ENCODE assay signal across 21 cellular contexts in genomic region chr9:107683566-107683965, GRCh38.
DNase-seq lines count a peak whose midpoint lies in the region; ATAC-seq, FAIRE-seq and TF ChIP-seq lines count a peak whose summit lies in the region.
"Had no signal": no experiment of that assay in that cellular context is flagged by ENCODE, and none has a peak within 500 bp of the region (broad histone marks: within the 10 kb centered on the region; RNA-seq: fewer than 3 reads in every experiment).

No MANE protein-coding gene starts in this region.

- H3K27ac ChIP-seq in heart left ventricle (peak overlapping the region in 5 of 12 donors; percentile 15 to 68 (median 50)), neutrophil (peak overlapping the region; percentile 39)
- H3K27ac ChIP-seq: ascending aorta, KMS-11, ovary, SK-N-MC, thoracic aorta had no signal

- H3K36me3 ChIP-seq in heart left ventricle (no peaks in the 10 kb centered on the region), neutrophil (no peaks in the 10 kb centered on the region)
- H3K36me3 ChIP-seq: ascending aorta, ovary, thoracic aorta had no signal

- H3K4me3 ChIP-seq in NB4 (ENCODE audit: low read depth, low read length) (no peak overlapping the region), heart left ventricle (no peak overlapping the region), neutrophil (ENCODE audit: low read depth in 1 of 2, low read length in 1 of 2) (no peak overlapping the region)
- H3K4me3 ChIP-seq: ascending aorta, ovary, SK-N-MC, thoracic aorta had no signal

- ATAC-seq in heart left ventricle (peak in 3 of 4 donors; percentile 68 to 85 (median 77)), WTC11 (no peak)

- H3K9me3 Mint-ChIP-seq in WTC11: peaks cover 4% of the 10 kb centered on the region; the same call in 1 of the 2 replicates
- H3K9me3 Mint-ChIP-seq in MCF 10A (ENCODE audit: unreplicated experiment): no peaks in the 10 kb centered on the region

- no peak overlapping the region for H3K27ac Mint-ChIP-seq in WTC11
- no peak overlapping the region for H3K27ac Mint-ChIP-seq in MCF 10A (ENCODE audit: low read depth, unreplicated experiment)

- H3K27me3 Mint-ChIP-seq in WTC11 (ENCODE audit: low read depth) (no peaks in the 10 kb centered on the region), MCF 10A (ENCODE audit: insufficient read depth, unreplicated experiment) (no peaks in the 10 kb centered on the region)

- TF ChIP-seq CTCF in NB4 (IDR thresholded peaks at IDR 0.05; ENCODE audit: low read depth, low read length): no peak
- TF ChIP-seq CTCF in heart left ventricle (IDR thresholded peaks at IDR 0.05): no peak
- no peak for TF ChIP-seq CTCF in neutrophil (IDR thresholded peaks at IDR 0.05)
- TF ChIP-seq CTCF in WTC11 (IDR thresholded peaks at IDR 0.05): no peak
- no peak for TF ChIP-seq CTCF in MCF 10A (IDR thresholded peaks at IDR 0.05; ENCODE audit: unreplicated experiment)

- intact Hi-C loops in heart left ventricle (cut with DNase I) (loop anchor here in 2 of 10 donors (5.0 to 10.0 kb wide), 3 partner anchors 39 to 84 kb away; no protein-coding TSS in a partner anchor), MCF 10A (cut with micrococcal nuclease) (no loop called here)

- TF ChIP-seq POLR2A in NB4 (IDR thresholded peaks at IDR 0.05; ENCODE audit: extremely low read depth, insufficient read length) (no peak), heart left ventricle (IDR thresholded peaks at IDR 0.05) (no peak)

- no peaks in the 10 kb centered on the region for H3K36me3 Mint-ChIP-seq in WTC11
- H3K36me3 Mint-ChIP-seq in MCF 10A (ENCODE audit: insufficient read depth, unreplicated experiment): no peaks in the 10 kb centered on the region

- POLR2A ChIA-PET in WTC11 (lab: Charles Lee): no interaction called here
- POLR2A ChIA-PET in MCF 10A (lab: Yijun Ruan, JAX): interaction anchor here (1.3 kb wide), 1 partner anchor 194 kb away, joined by 3 read pairs; the partner anchor contains the start of gene KLF4
- POLR2A ChIA-PET in HEK293T (lab: Yijun Ruan, JAX): no interaction called here

- no TSS peak for BruUV-seq in MCF 10A (replicated peaks; lab: Mats Ljungman, UMichigan)

- H3K4me3 Mint-ChIP-seq in WTC11: no peak overlapping the region
- no peak overlapping the region for H3K4me3 Mint-ChIP-seq in MCF 10A (ENCODE audit: unreplicated experiment)

- H3K9me3 ChIP-seq in heart left ventricle (no peaks in the 10 kb centered on the region), neutrophil (no peaks in the 10 kb centered on the region)
- H3K9me3 ChIP-seq: ascending aorta, ovary, thoracic aorta had no signal

- H3K27me3 ChIP-seq in heart left ventricle: no peaks in the 10 kb centered on the region
- no peaks in the 10 kb centered on the region for H3K27me3 ChIP-seq in neutrophil
- H3K27me3 ChIP-seq: ascending aorta, ovary had no signal

- DNase-seq in GDM1 (lab: John Stamatoyannopoulos, UW): peak; percentile 48
- DNase-seq in NB4 (ENCODE audit: low read depth): peak; percentile 56
- peak in 4 of 5 donors; percentile 26 to 40 (median 30) for DNase-seq in heart left ventricle
- DNase-seq in HTR-8/SVneo (ENCODE audit: insufficient read length, low spot score): no peak
- DNase-seq in WTC11 (ENCODE audit: low spot score): no peak
- no peak for DNase-seq in MCF 10A (ENCODE audit: unreplicated experiment)
- DNase-seq in HEK293T (ENCODE audit: extremely low spot score): no peak
- DNase-seq: activated CD4-positive, alpha-beta T cell treated with anti-CD3 and anti-CD28 coated beads for 48 hours; activated CD8-positive, alpha-beta memory T cell treated with anti-CD3 and anti-CD28 coated beads, Interleukin-2, amount 50 U/mL, for 48 hours; activated naive CD4-positive, alpha-beta T cell treated with Interleukin-2 at 50 U/mL for 16 hours; kidney glomerular epithelial cell; NCI-H1694; NCI-H446; ovary had no signal

- H3K4me1 Mint-ChIP-seq in WTC11 (peaks cover 20% of the 10 kb centered on the region), MCF 10A (ENCODE audit: insufficient read depth, unreplicated experiment) (no peaks in the 10 kb centered on the region)

- H3K4me1 ChIP-seq in heart left ventricle (peaks cover 0 to 22% (median 6%) of the 10 kb centered on the region in 12 donors), neutrophil (ENCODE audit: control insufficient read depth in 1 of 2, insufficient read depth in 1 of 2, low read depth in 1 of 2, low read length in 1 of 2) (peaks cover 26% of the 10 kb centered on the region in 2 experiments)

- no peak for FAIRE-seq in HTR-8/SVneo (lab: Jason Lieb, UNC)
- FAIRE-seq: D721Med, endometrium had no signal

- CTCF ChIA-PET in WTC11 (lab: Charles Lee) (interaction anchor here (1.1 kb wide), 1 partner anchor 196 kb away, joined by 3 read pairs; no protein-coding TSS in a partner anchor), MCF 10A (lab: Yijun Ruan, JAX) (no interaction called here), HEK293T (lab: Yijun Ruan, JAX) (no interaction called here)

TF ChIP-seq in WTC11, 78 proteins besides CTCF, POLR2A, EP300 and RAD21:
- no peak for TF ChIP-seq FOXP1 (CRISPR knock-in tag; IDR thresholded peaks at IDR 0.05; ENCODE audit: borderline replicate concordance)
- no peak for TF ChIP-seq NR1H2 (CRISPR knock-in tag; IDR thresholded peaks at IDR 0.05)
- TF ChIP-seq NFYB (CRISPR knock-in tag; conservative IDR thresholded peaks at IDR 0.05; ENCODE audit: low read depth): no peak

TF ChIP-seq in HEK293T, 16 proteins besides CTCF, POLR2A, EP300 and RAD21:
- no peak for TF ChIP-seq L3MBTL2 (conservative IDR thresholded peaks at IDR 0.05)
- TF ChIP-seq FOXM1 (IDR thresholded peaks at IDR 0.05; ENCODE audit: borderline replicate concordance): no peak
- TF ChIP-seq SUZ12 (IDR thresholded peaks at IDR 0.05): no peak
- TF ChIP-seq FOXK2 (IDR thresholded peaks at IDR 0.05): no peak
- TF ChIP-seq NFRKB (IDR thresholded peaks at IDR 0.05): no peak
- no peak for TF ChIP-seq SP1 (IDR thresholded peaks at IDR 0.05)
- no peak for TF ChIP-seq HDGF (IDR thresholded peaks at IDR 0.05; ENCODE audit: borderline replicate concordance)
- no peak for TF ChIP-seq BHLHE40 (IDR thresholded peaks at IDR 0.05; ENCODE audit: borderline replicate concordance)
- TF ChIP-seq TARDBP (IDR thresholded peaks at IDR 0.05): no peak
- TF ChIP-seq CTBP1 (IDR thresholded peaks at IDR 0.05; ENCODE audit: borderline replicate concordance): no peak
- no peak for TF ChIP-seq ARNT (IDR thresholded peaks at IDR 0.05)
- no peak for TF ChIP-seq LEF1 (IDR thresholded peaks at IDR 0.05; ENCODE audit: borderline replicate concordance)
- TF ChIP-seq ZNF384 (IDR thresholded peaks at IDR 0.05): no peak
- TF ChIP-seq, protein P1, sequence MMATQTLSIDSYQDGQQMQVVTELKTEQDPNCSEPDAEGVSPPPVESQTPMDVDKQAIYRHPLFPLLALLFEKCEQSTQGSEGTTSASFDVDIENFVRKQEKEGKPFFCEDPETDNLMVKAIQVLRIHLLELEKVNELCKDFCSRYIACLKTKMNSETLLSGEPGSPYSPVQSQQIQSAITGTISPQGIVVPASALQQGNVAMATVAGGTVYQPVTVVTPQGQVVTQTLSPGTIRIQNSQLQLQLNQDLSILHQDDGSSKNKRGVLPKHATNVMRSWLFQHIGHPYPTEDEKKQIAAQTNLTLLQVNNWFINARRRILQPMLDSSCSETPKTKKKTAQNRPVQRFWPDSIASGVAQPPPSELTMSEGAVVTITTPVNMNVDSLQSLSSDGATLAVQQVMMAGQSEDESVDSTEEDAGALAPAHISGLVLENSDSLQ (IDR thresholded peaks at IDR 0.05): no peak
- TF ChIP-seq ELF4 (IDR thresholded peaks at IDR 0.05): no peak
- TF ChIP-seq FOXA1 (IDR thresholded peaks at IDR 0.05): no peak

Comparison
In these comparisons a context has a peak if more than half of its experiments do, and no peak if none do; other contexts are left out.
1. DNase-seq: peak in GDM1 (single experiment), NB4 (single experiment) and heart left ventricle (4 of 5); none in HTR-8/SVneo (single experiment), WTC11 (single experiment), MCF 10A (single experiment) and HEK293T (single experiment).